In genomic region chr7:139828446-139828845, GRCh38 we compare ENCODE assay signal across 16 cellular contexts. TPM values are rescaled to one million over a fixed set of nuclear protein-coding genes. Genes with fewer than 3 reads are reported as not detected.
DNase-seq lines count a peak whose midpoint lies in the region; TF ChIP-seq lines count a peak whose summit lies in the region.
"Had no signal": no experiment of that assay in that cellular context is flagged by ENCODE, and none has a peak within 500 bp of the region (broad histone marks: within the 10 kb centered on the region; RNA-seq: fewer than 3 reads in every experiment).

No MANE protein-coding gene starts in this region.

- H3K27ac ChIP-seq in BLaER1 treated with 17β-estradiol and CSF1 and Interleukin-3, amounts not matched to agents 10 nM and 100 nM = peak overlapping the region; percentile 18 to 91 (median 84); a peak in 21 of 22 replicates
- H3K27ac ChIP-seq in neutrophil = peak overlapping the region; percentile 99
- H3K27ac ChIP-seq: epithelial cell of prostate, thoracic aorta had no signal

- H3K4me1 ChIP-seq in BLaER1 treated with 17β-estradiol and CSF1 and Interleukin-3, amounts not matched to agents 10 nM and 100 nM = peaks cover 11 to 53% (median 32%) of the 10 kb centered on the region in 10 experiments
- peaks cover 19 to 36% of the 10 kb centered on the region in 2 experiments for H3K4me1 ChIP-seq in neutrophil (ENCODE audit: control insufficient read depth in 1 of 2, insufficient read depth in 1 of 2, low read depth in 1 of 2, low read length in 1 of 2)

- H3K9me3 Mint-ChIP-seq in IgD-negative memory B cell = peaks cover 2 to 8% (median 7%) of the 10 kb centered on the region in 3 donors
- peaks cover 17% of the 10 kb centered on the region for H3K9me3 Mint-ChIP-seq in dendritic cell treated with granulocyte-macrophage colony-stimulating factor and Interleukin-4, amounts not matched to agents 40 ng/mL and 50 ng/mL, for 4 days

- H3K27me3 Mint-ChIP-seq in IgD-negative memory B cell = peaks cover 4% of the 10 kb centered on the region
- H3K27me3 Mint-ChIP-seq in dendritic cell treated with granulocyte-macrophage colony-stimulating factor and Interleukin-4, amounts not matched to agents 40 ng/mL and 50 ng/mL, for 4 days = peaks cover 8% of the 10 kb centered on the region

- peak overlapping the region in 8 of 11 experiments; percentile 14 to 78 (median 65); a peak in 13 of 22 replicates for H3K9ac ChIP-seq in BLaER1 treated with 17β-estradiol and CSF1 and Interleukin-3, amounts not matched to agents 10 nM and 100 nM

- intact Hi-C loops in dendritic cell treated with granulocyte-macrophage colony-stimulating factor and Interleukin-4, amounts not matched to agents 40 ng/mL and 50 ng/mL, for 4 days (cut with micrococcal nuclease) = loop anchor here (2.0 to 5.0 kb wide), 2 partner anchors 51 to 180 kb away; partner anchors contain the start of gene HIPK2

- peak overlapping the region in 1 of 10 experiments; percentile 58; a peak in 2 of 20 replicates for H3K4me3 ChIP-seq in BLaER1 treated with 17β-estradiol and CSF1 and Interleukin-3, amounts not matched to agents 10 nM and 100 nM
- peak overlapping the region; percentile 78 to 82 for H3K4me3 ChIP-seq in neutrophil (ENCODE audit: low read depth in 1 of 2, low read length in 1 of 2)

- peaks cover 32 to 34% (median 33%) of the 10 kb centered on the region in 3 donors for H3K4me1 Mint-ChIP-seq in IgD-negative memory B cell
- H3K4me1 Mint-ChIP-seq in dendritic cell treated with granulocyte-macrophage colony-stimulating factor and Interleukin-4, amounts not matched to agents 40 ng/mL and 50 ng/mL, for 4 days (ENCODE audit: low read depth) = peaks cover 49% of the 10 kb centered on the region

- peak overlapping the region; percentile 33 to 98 (median 77) for H3K27ac Mint-ChIP-seq in IgD-negative memory B cell
- peak overlapping the region; percentile 95 for H3K27ac Mint-ChIP-seq in dendritic cell treated with granulocyte-macrophage colony-stimulating factor and Interleukin-4, amounts not matched to agents 40 ng/mL and 50 ng/mL, for 4 days

- no peak for TF ChIP-seq CTCF in neutrophil (IDR thresholded peaks at IDR 0.05)

- H3K9me3 ChIP-seq in BLaER1 treated with 17β-estradiol and CSF1 and Interleukin-3, amounts not matched to agents 10 nM and 100 nM (replicated peaks in 1 of 11) = peaks cover 0 to 29% (median 19%) of the 10 kb centered on the region in 11 experiments; a peak in 19 of 22 replicates
- H3K9me3 ChIP-seq in neutrophil = no peaks in the 10 kb centered on the region
- H3K9me3 ChIP-seq: thoracic aorta had no signal

- H3K27me3 ChIP-seq in BLaER1 treated with 17β-estradiol and CSF1 and Interleukin-3, amounts not matched to agents 10 nM and 100 nM = no peaks in the 10 kb centered on the region
- H3K27me3 ChIP-seq in neutrophil = no peaks in the 10 kb centered on the region

- peak overlapping the region; percentile 60 to 98 (median 83); a peak in 21 of 22 replicates for H3K4me2 ChIP-seq in BLaER1 treated with 17β-estradiol and CSF1 and Interleukin-3, amounts not matched to agents 10 nM and 100 nM

- DNase-seq in DMS114 treated with DMSO at 0.1 percent for 48 hours (lab: John Stamatoyannopoulos, UW; ENCODE audit: unreplicated experiment) = no peak
- DNase-seq in NCI-H2081 treated with DMSO at 0.1 percent for 48 hours (lab: John Stamatoyannopoulos, UW) = no peak
- no peak for DNase-seq in AG20443 (ENCODE audit: low spot score)
- DNase-seq in activated gamma-delta T cell (lab: John Stamatoyannopoulos, UW) = no peak
- DNase-seq: activated effector memory CD4-positive, alpha-beta T cell treated with Interleukin-2 at 50 U/mL for 16 hours; amniotic stem cell; NCI-H1436; NCI-H2171 treated with DMSO at 0.1 percent for 48 hours; NCI-H82; SHP77 treated with DMSO at 0.1 percent for 48 hours had no signal

- H3K36me3 Mint-ChIP-seq in IgD-negative memory B cell = peaks cover 2% of the 10 kb centered on the region
- H3K36me3 Mint-ChIP-seq in dendritic cell treated with granulocyte-macrophage colony-stimulating factor and Interleukin-4, amounts not matched to agents 40 ng/mL and 50 ng/mL, for 4 days (ENCODE audit: low read depth) = peaks cover 39% of the 10 kb centered on the region

- H4K20me1 ChIP-seq in BLaER1 treated with 17β-estradiol and CSF1 and Interleukin-3, amounts not matched to agents 10 nM and 100 nM = no peaks in the 10 kb centered on the region

- peaks cover 0 to 23% (median 0%) of the 10 kb centered on the region in 11 experiments; a peak in 9 of 22 replicates for H3K36me3 ChIP-seq in BLaER1 treated with 17β-estradiol and CSF1 and Interleukin-3, amounts not matched to agents 10 nM and 100 nM
- no peaks in the 10 kb centered on the region for H3K36me3 ChIP-seq in neutrophil
- H3K36me3 ChIP-seq: thoracic aorta had no signal

- peak overlapping the region in 3 of 4 donors; percentile 75 to 93 (median 90) for H3K4me3 Mint-ChIP-seq in IgD-negative memory B cell
- peak overlapping the region; percentile 10 for H3K4me3 Mint-ChIP-seq in dendritic cell treated with granulocyte-macrophage colony-stimulating factor and Interleukin-4, amounts not matched to agents 40 ng/mL and 50 ng/mL, for 4 days

RNA-seq across cellular contexts. Expression of gene TBXAS1, which starts 0.6 kb away (rescaled TPM):
- polyA plus RNA-seq in IgD-negative memory B cell = 16.7 TPM

RNA-seq across cellular contexts. Expression of gene HIPK2, which starts 50.6 kb away (rescaled TPM):
- polyA plus RNA-seq in IgD-negative memory B cell = 5.5 TPM
